ENCODE assay signal across 16 cellular contexts in genomic region chr2:29053680-29054400, GRCh38. TPM values are rescaled to one million over a fixed set of nuclear protein-coding genes. Genes with fewer than 3 reads are reported as not detected.
A peak's percentile ranks its signal among the peaks of the same experiment; 100 is the strongest.
DNase-seq lines count a peak whose midpoint lies in the region; ATAC-seq and TF ChIP-seq lines count a peak whose summit lies in the region.
"Had no signal": no experiment of that assay in that cellular context is flagged by ENCODE, and none has a peak within 500 bp of the region (broad histone marks: within the 10 kb centered on the region; RNA-seq: fewer than 3 reads in every experiment).

No MANE protein-coding gene starts in this region.

- H3K79me2 ChIP-seq in H9 (ENCODE audit: insufficient read depth, low read length) = no peaks in the 10 kb centered on the region

- no peak overlapping the region for H3K9ac ChIP-seq in H9 (ENCODE audit: extremely low read depth, insufficient read length, low read length)

- H3K36me3 Mint-ChIP-seq in H9 (ENCODE audit: insufficient read depth in 1 of 3, low read depth in 3 of 3) = no peaks in the 10 kb centered on the region

- peaks cover 20% of the 10 kb centered on the region in 2 experiments for H3K4me1 Mint-ChIP-seq in H9

- no peak overlapping the region for H2BK12ac ChIP-seq in H9 (ENCODE audit: insufficient read length, low read depth, low read length)

- no peak overlapping the region for H4K5ac ChIP-seq in H9 (ENCODE audit: insufficient read length, low read depth, low read length)

- TF ChIP-seq CTCF in H9 (conservative IDR thresholded peaks at IDR 0.05) = 0 out of 3 replicates have a peak, but pooled peaks have one; percentile 16
- TF ChIP-seq CTCF in astrocyte of the cerebellum (IDR thresholded peaks at IDR 0.05; ENCODE audit: low read depth, low read length, missing control alignments) = peak; percentile 10
- peak; percentile 32 for TF ChIP-seq CTCF in kidney epithelial cell (IDR thresholded peaks at IDR 0.05; ENCODE audit: insufficient read depth, low read length, poor library complexity, severe bottlenecking)

- no peak overlapping the region for H3K14ac ChIP-seq in H9 (ENCODE audit: insufficient read depth, low read length)

- H4K20me1 ChIP-seq in H9 (ENCODE audit: control insufficient read depth, insufficient read depth, insufficient read length) = no peaks in the 10 kb centered on the region

- no peaks in the 10 kb centered on the region for H3K23me2 ChIP-seq in H9 (ENCODE audit: insufficient read length, low read depth, low read length, poor library complexity, severe bottlenecking)

- no peak overlapping the region for H2AK5ac ChIP-seq in H9 (ENCODE audit: insufficient read length, low read length)

- peak; percentile 13 for DNase-seq in AG08395 (ENCODE audit: low spot score)
- no peak for DNase-seq in H9
- no peak for DNase-seq in astrocyte of the cerebellum (ENCODE audit: low read depth)
- DNase-seq in kidney epithelial cell (ENCODE audit: low read depth) = no peak
- no peak for DNase-seq in stimulated activated naive CD4-positive, alpha-beta T cell (lab: John Stamatoyannopoulos, UW)
- no peak for DNase-seq in superior temporal gyrus (ENCODE audit: extremely low spot score)
- no peak for DNase-seq in NCI-H2196 treated with DMSO at 0.1 percent for 48 hours (lab: John Stamatoyannopoulos, UW; ENCODE audit: unreplicated experiment)
- DNase-seq: activated T-cell treated with anti-CD3 and anti-CD28 coated beads, Interleukin-2, amount 50 U/mL, for 24 hours; AML-193; aorta; upper lobe of left lung had no signal

- H3K36me3 ChIP-seq in kidney epithelial cell (ENCODE audit: control insufficient read depth, insufficient read depth, low read length) = no peaks in the 10 kb centered on the region
- H3K36me3 ChIP-seq: upper lobe of left lung had no signal

- H3K27ac Mint-ChIP-seq in H9 = peak overlapping the region in 1 of 3 experiments; percentile 92; a peak in 1 of 7 replicates
- H3K27ac Mint-ChIP-seq: activated T-cell treated with anti-CD3 and anti-CD28 coated beads, Interleukin-2, amount 50 U/mL, for 24 hours had no signal

- H3K4ac ChIP-seq in H9 (ENCODE audit: low read depth, low read length) = no peak overlapping the region

- ATAC-seq in HG02970 (IDR thresholded peaks at IDR 0.05; ENCODE audit: low FRiP score, unreplicated experiment) = no peak

- no peak overlapping the region for H3K4me2 ChIP-seq in H9 (ENCODE audit: insufficient read depth, insufficient read length, low read length)

- no peak overlapping the region for H3T11ph ChIP-seq in H9 (ENCODE audit: low read length)

- H3K9me3 Mint-ChIP-seq in H9 = no peaks in the 10 kb centered on the region
- H3K9me3 Mint-ChIP-seq: activated T-cell treated with anti-CD3 and anti-CD28 coated beads, Interleukin-2, amount 50 U/mL, for 24 hours had no signal

- H2BK120ac ChIP-seq in H9 (ENCODE audit: low read depth, low read length, poor library complexity, severe bottlenecking) = no peak overlapping the region

- no peak overlapping the region for H2BK15ac ChIP-seq in H9 (ENCODE audit: low read depth, low read length)

- H2BK5ac ChIP-seq in H9 (ENCODE audit: insufficient read length, low read length) = no peak overlapping the region

- H2AFZ ChIP-seq in H9 (ENCODE audit: low read length) = no peak overlapping the region

- H3K27me3 Mint-ChIP-seq in H9 (ENCODE audit: low read depth) = peaks cover 5% of the 10 kb centered on the region
- H3K27me3 Mint-ChIP-seq: activated T-cell treated with anti-CD3 and anti-CD28 coated beads, Interleukin-2, amount 50 U/mL, for 24 hours had no signal

- no peak overlapping the region for H3K27ac ChIP-seq in H9 (ENCODE audit: insufficient read length, low read depth, low read length)
- H3K27ac ChIP-seq: SK-N-MC, upper lobe of left lung had no signal

- H3K56ac ChIP-seq in H9 (ENCODE audit: insufficient read length, low read depth, low read length) = no peak overlapping the region

- H3K79me1 ChIP-seq in H9 (ENCODE audit: insufficient read depth, low read depth, low read length, poor library complexity, severe bottlenecking) = no peaks in the 10 kb centered on the region

- no peak overlapping the region for H3K23ac ChIP-seq in H9 (ENCODE audit: insufficient read length, low read depth, low read length)

- no peak overlapping the region for H2BK20ac ChIP-seq in H9 (ENCODE audit: low read depth, low read length, poor library complexity, severe bottlenecking)

- H3K27me3 ChIP-seq in H9 (ENCODE audit: insufficient read depth, low read length) = no peaks in the 10 kb centered on the region
- H3K27me3 ChIP-seq in kidney epithelial cell (ENCODE audit: control insufficient read depth, insufficient read depth, low read length) = no peaks in the 10 kb centered on the region
- H3K27me3 ChIP-seq: upper lobe of left lung had no signal

- H3K4me3 Mint-ChIP-seq in H9 = no peak overlapping the region
- H3K4me3 Mint-ChIP-seq: activated T-cell treated with anti-CD3 and anti-CD28 coated beads, Interleukin-2, amount 50 U/mL, for 24 hours had no signal

- H3K4me1 ChIP-seq in H9 (ENCODE audit: insufficient read depth, low read length) = peaks cover 4% of the 10 kb centered on the region; the same call in 1 of the 2 replicates
- H3K4me1 ChIP-seq: upper lobe of left lung had no signal

- no peak overlapping the region for H3K18ac ChIP-seq in H9 (ENCODE audit: insufficient read length, low read depth, low read length)

- H3K9me3 ChIP-seq in H9 (ENCODE audit: control insufficient read depth, low read depth, low read length) = no peaks in the 10 kb centered on the region
- H3K9me3 ChIP-seq: upper lobe of left lung had no signal

- WGBS in H9 (ENCODE audit: extremely low coverage, insufficient read length, low lambda C conversion rate) = no CpG with 5 or more reads among the region's 5 CpGs

- in situ Hi-C loops in astrocyte of the cerebellum (cut with HindIII; ENCODE audit: low sequenced_read_pairs) = no loop called here

- H4K8ac ChIP-seq in H9 (replicated peaks; ENCODE audit: insufficient read length, low read depth, low read length) = no peak overlapping the region

- H3K4me3 ChIP-seq in astrocyte of the cerebellum (ENCODE audit: low read depth, low read length) (no peak overlapping the region), kidney epithelial cell (ENCODE audit: low read depth, low read length) (no peak overlapping the region)
- H3K4me3 ChIP-seq: SK-N-MC, skin epidermis, upper lobe of left lung had no signal

- H4K91ac ChIP-seq in H9 (ENCODE audit: insufficient read length, low read depth, low read length) = no peak overlapping the region

RNA-seq across cellular contexts. Expression of gene PCARE, which starts 20.5 kb away (rescaled TPM):
- total RNA-seq in H9 (2021) (not detected in 2 replicates), kidney epithelial cell (not detected in 2 replicates)
- total RNA-seq: aorta, endothelial cell of umbilical vein, NCI-H460 had no signal
